In the genomic region with DNA sequence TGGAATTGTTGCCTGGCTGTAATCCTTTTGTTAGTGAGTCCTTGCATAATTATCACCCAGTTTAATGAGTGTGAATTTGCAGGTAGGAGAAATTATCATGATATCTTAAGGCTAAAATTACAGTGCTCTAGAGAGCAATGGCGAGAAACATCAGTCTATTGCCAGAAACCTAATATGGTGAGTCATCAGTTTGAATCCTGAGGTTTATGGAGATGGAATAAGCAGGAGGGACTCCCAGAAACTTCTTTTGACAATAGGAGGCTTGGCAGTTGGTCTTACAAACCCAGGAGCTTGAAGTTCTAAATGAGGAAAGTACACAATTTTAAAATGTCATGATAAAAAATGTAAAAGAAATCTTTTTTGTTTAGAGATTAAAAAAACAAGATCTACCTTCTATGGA, we compare ENCODE assay signal across 22 cellular contexts. TPM values are rescaled to one million over a fixed set of nuclear protein-coding genes. Genes with fewer than 3 reads are reported as not detected.
DNase-seq lines count a peak whose midpoint lies in the region; ATAC-seq, FAIRE-seq and TF ChIP-seq lines count a peak whose summit lies in the region.
"Had no signal": no experiment of that assay in that cellular context is flagged by ENCODE, and none has a peak within 500 bp of the region (broad histone marks: within the 10 kb centered on the region; RNA-seq: fewer than 3 reads in every experiment).

No MANE protein-coding gene starts in this region.

- in situ Hi-C loops in IMR-90 (cut with MboI; ENCODE audit: low sequenced_read_pairs) = no loop called here
- in situ Hi-C loops in K562 (cut with MboI) = no loop called here

- H3K56ac ChIP-seq in IMR-90 (ENCODE audit: extremely low read depth, insufficient read depth, low read length) = no peak overlapping the region

- H3K4me1 ChIP-seq in IMR-90 (ENCODE audit: control insufficient read depth, insufficient read depth, low read length) (no peaks in the 10 kb centered on the region), K562 (replicated peaks in 1 of 2; ENCODE audit: control insufficient read depth in 2 of 2, insufficient read depth in 2 of 2, low read length in 2 of 2) (no peaks in the 10 kb centered on the region; a peak in 1 of 5 replicates), neuronal stem cell (ENCODE audit: control insufficient read depth in 2 of 2, insufficient read depth in 1 of 2, low read depth in 1 of 2, low read length in 2 of 2) (no peaks in the 10 kb centered on the region)
- H3K4me1 ChIP-seq: left lung, upper lobe of left lung had no signal

- no peak overlapping the region for H3K23ac ChIP-seq in IMR-90 (ENCODE audit: low read depth, low read length)
- H3K23ac ChIP-seq in neuronal stem cell (ENCODE audit: low read depth, low read length, poor library complexity) = no peak overlapping the region

- H3K79me1 ChIP-seq in IMR-90 (ENCODE audit: low read depth in 1 of 2, low read length in 2 of 2) (no peaks in the 10 kb centered on the region), neuronal stem cell (ENCODE audit: low read depth, low read length) (no peaks in the 10 kb centered on the region)

- no peaks in the 10 kb centered on the region for H3K9me3 Mint-ChIP-seq in activated T-cell treated with anti-CD3 and anti-CD28 coated beads, Interleukin-2, amount 50 U/mL, for 4 hours

- intact Hi-C loops in IMR-90 (cut with micrococcal nuclease) (no loop called here), K562 (cut with micrococcal nuclease) (no loop called here)

- BruUV-seq in IMR-90 (replicated peaks; lab: Mats Ljungman, UMichigan) (no TSS peak), K562 (replicated peaks; lab: Mats Ljungman, UMichigan) (no TSS peak)

- no peaks in the 10 kb centered on the region for H4K20me1 ChIP-seq in IMR-90 (ENCODE audit: insufficient read depth, low read length)
- H4K20me1 ChIP-seq in K562 (replicated peaks; ENCODE audit: control insufficient read depth, insufficient read depth, low read length) = no peaks in the 10 kb centered on the region

- H3K4me3 ChIP-seq in IMR-90 (ENCODE audit: insufficient read depth, low read depth, low read length) (no peak overlapping the region), K562 (no peak overlapping the region), neuronal stem cell (ENCODE audit: low read length in 2 of 2) (no peak overlapping the region)
- H3K4me3 ChIP-seq: left lung, mucosa of descending colon, upper lobe of left lung had no signal

- H3K18ac ChIP-seq in IMR-90 (ENCODE audit: low read depth, low read length) (no peak overlapping the region), neuronal stem cell (ENCODE audit: low read length) (no peak overlapping the region)

- H2AK5ac ChIP-seq in IMR-90 (ENCODE audit: low read depth, low read length) (no peak overlapping the region), neuronal stem cell (ENCODE audit: low read depth, low read length) (no peak overlapping the region)

- no peaks in the 10 kb centered on the region for H3K27me3 Mint-ChIP-seq in activated T-cell treated with anti-CD3 and anti-CD28 coated beads, Interleukin-2, amount 50 U/mL, for 4 hours (ENCODE audit: low read depth)

- no peak overlapping the region for H4K91ac ChIP-seq in IMR-90 (ENCODE audit: insufficient read depth, low read depth, low read length)
- no peak overlapping the region for H4K91ac ChIP-seq in neuronal stem cell (ENCODE audit: low read depth, low read length, poor library complexity)

- no peak overlapping the region for H3K4ac ChIP-seq in IMR-90 (ENCODE audit: low read depth, low read length)
- no peak overlapping the region for H3K4ac ChIP-seq in neuronal stem cell (ENCODE audit: low read length)

- no peaks in the 10 kb centered on the region for H3K79me2 ChIP-seq in K562 (ENCODE audit: control insufficient read depth, insufficient read depth, low read length)

- no peak overlapping the region for H4K8ac ChIP-seq in IMR-90 (ENCODE audit: low read depth in 2 of 2, low read length in 2 of 2)
- H4K8ac ChIP-seq in neuronal stem cell (ENCODE audit: low read depth, low read length) = no peak overlapping the region

- TF ChIP-seq EP300 in K562 (IDR thresholded peaks at IDR 0.05; ENCODE audit: low read length) = no peak

- H2AFZ ChIP-seq in IMR-90 (replicated peaks; ENCODE audit: low read length, poor library complexity) = no peak overlapping the region
- no peak overlapping the region for H2AFZ ChIP-seq in K562 (ENCODE audit: low read depth, low read length)
- H2AFZ ChIP-seq in neuronal stem cell (ENCODE audit: low read length) = no peak overlapping the region

- TF ChIP-seq CTCF in IMR-90 (conservative IDR thresholded peaks at IDR 0.05; ENCODE audit: low read depth, low read length) (no peak), K562 (IDR thresholded peaks at IDR 0.05 in 2 of 3, conservative IDR thresholded peaks at IDR 0.05 in 1 of 3; ENCODE audit: insufficient read depth in 2 of 3, low read depth in 1 of 3, low read length in 3 of 3) (no peak)

- H3K4me2 ChIP-seq in IMR-90 (ENCODE audit: low read depth, low read length) = no peak overlapping the region
- H3K4me2 ChIP-seq in K562 (ENCODE audit: insufficient read depth, low read length) = no peak overlapping the region
- H3K4me2 ChIP-seq in neuronal stem cell (ENCODE audit: insufficient read depth, low read length, poor library complexity, severe bottlenecking) = no peak overlapping the region

- H2BK20ac ChIP-seq in IMR-90 (ENCODE audit: low read depth, low read length) = no peak overlapping the region

- POLR2A ChIA-PET in IMR-90 (lab: Charles Lee; ENCODE audit: unreplicated experiment) (no interaction called here), K562 (lab: Yijun Ruan, JAX) (interaction anchor here (1.0 kb wide), 1 partner anchor 31 kb away, joined by 4 read pairs; a partner anchor contains a TSS)

- no peak overlapping the region for H3K9ac ChIP-seq in IMR-90 (ENCODE audit: low read depth, low read length)
- no peak overlapping the region for H3K9ac ChIP-seq in K562 (ENCODE audit: insufficient read depth in 1 of 2, low read depth in 2 of 2, low read length in 2 of 2)
- H3K9ac ChIP-seq in neuronal stem cell (ENCODE audit: low read depth, low read length, poor library complexity) = no peak overlapping the region

- WGBS in IMR-90 (ENCODE audit: extremely low coverage in 2 of 2, insufficient read length in 1 of 2), 2 experiments = no CpG with 5 or more reads among the region's 1 CpG
- WGBS in K562 (ENCODE audit: insufficient coverage, low coverage, missing lambda C conversion rate) = 15% methylated on average over 1 of the region's 1 CpG
- WGBS in neuronal stem cell (ENCODE audit: extremely low coverage in 2 of 2, insufficient read length in 2 of 2, insufficient replicate concordance in 1 of 2), 2 donors = no CpG with 5 or more reads among the region's 1 CpG

- H2BK120ac ChIP-seq in IMR-90 (ENCODE audit: low read depth, low read length) (no peak overlapping the region), neuronal stem cell (ENCODE audit: low read depth, low read length) (no peak overlapping the region)

- dilution Hi-C loops in IMR-90 (cut with HindIII; ENCODE audit: low sequenced_read_pairs, unreplicated experiment) = no loop called here

- H2BK15ac ChIP-seq in IMR-90 (ENCODE audit: low read depth, low read length) = no peak overlapping the region
- H2BK15ac ChIP-seq in neuronal stem cell (ENCODE audit: low read length) = no peak overlapping the region

- CTCF ChIA-PET in IMR-90 (lab: Yijun Ruan, JAX) (interaction anchor here (0.6 kb wide), 1 partner anchor 643 kb away, joined by 3 read pairs; no protein-coding TSS in a partner anchor), K562 (lab: Yijun Ruan, JAX; ENCODE audit: low intra/inter-chr PET ratio) (no interaction called here)

- no peaks in the 10 kb centered on the region for H3K36me3 ChIP-seq in IMR-90 (ENCODE audit: control insufficient read depth, insufficient read depth, low read length)
- no peaks in the 10 kb centered on the region for H3K36me3 ChIP-seq in K562 (ENCODE audit: control insufficient read depth, insufficient read depth, low read length)
- no peaks in the 10 kb centered on the region for H3K36me3 ChIP-seq in neuronal stem cell (replicated peaks in 1 of 2; ENCODE audit: control insufficient read depth in 2 of 2, insufficient read depth in 2 of 2, low read length in 2 of 2)
- H3K36me3 ChIP-seq: left lung, upper lobe of left lung had no signal

- H3K14ac ChIP-seq in IMR-90 (replicated peaks; ENCODE audit: low read depth, low read length) (no peak overlapping the region), neuronal stem cell (ENCODE audit: low read length) (no peak overlapping the region)

- H2BK12ac ChIP-seq in neuronal stem cell (ENCODE audit: low read length) = no peak overlapping the region

- no peaks in the 10 kb centered on the region for H3K27me3 ChIP-seq in IMR-90 (ENCODE audit: control insufficient read depth, insufficient read depth, low read length)
- no peaks in the 10 kb centered on the region for H3K27me3 ChIP-seq in K562 (ENCODE audit: control insufficient read depth in 2 of 2, insufficient read depth in 2 of 2, low read length in 2 of 2)
- no peaks in the 10 kb centered on the region for H3K27me3 ChIP-seq in neuronal stem cell (ENCODE audit: control insufficient read depth in 3 of 3, insufficient read depth in 3 of 3, low read depth in 1 of 3, low read length in 3 of 3)
- H3K27me3 ChIP-seq: left lung, upper lobe of left lung had no signal

- TF ChIP-seq POLR2A in IMR-90 (IDR thresholded peaks at IDR 0.05; ENCODE audit: low read depth, low read length) = no peak
- no peak for TF ChIP-seq POLR2A in K562 (conservative IDR thresholded peaks at IDR 0.05)
- TF ChIP-seq POLR2A in erythroblast (IDR thresholded peaks at IDR 0.05; ENCODE audit: low read length) = no peak

- FAIRE-seq in K562 (lab: Jason Lieb, UNC) = no peak
- FAIRE-seq: GM12891 had no signal

- no peak overlapping the region for H3K27ac ChIP-seq in IMR-90 (ENCODE audit: insufficient read depth, low read length)
- H3K27ac ChIP-seq in K562 (ENCODE audit: extremely low read depth, low read depth, low read length) = no peak overlapping the region
- H3K27ac ChIP-seq in neuronal stem cell (replicated peaks; ENCODE audit: low read length) = no peak overlapping the region
- H3K27ac ChIP-seq: left lung, upper lobe of left lung had no signal

- H4K5ac ChIP-seq in IMR-90 (ENCODE audit: low read depth, low read length) = no peak overlapping the region

- no peaks in the 10 kb centered on the region for H3K36me3 Mint-ChIP-seq in activated T-cell treated with anti-CD3 and anti-CD28 coated beads, Interleukin-2, amount 50 U/mL, for 4 hours (ENCODE audit: insufficient read depth)

- no peaks in the 10 kb centered on the region for H3K9me3 ChIP-seq in IMR-90 (ENCODE audit: control insufficient read depth, insufficient read depth, low read length)
- H3K9me3 ChIP-seq in K562 (replicated peaks; ENCODE audit: control insufficient read depth, insufficient read depth, low read depth, low read length) = 0 out of 2 replicates have a peak, but pooled peaks cover 3% of the 10 kb centered on the region
- peaks cover 0 to 1% of the 10 kb centered on the region in 2 donors for H3K9me3 ChIP-seq in neuronal stem cell (replicated peaks in 1 of 2; ENCODE audit: control insufficient read depth in 2 of 2, insufficient read depth in 1 of 2, low read depth in 1 of 2, low read length in 2 of 2)
- H3K9me3 ChIP-seq: left lung, mucosa of descending colon, upper lobe of left lung had no signal

- TF ChIP-seq RAD21 in IMR-90 (IDR thresholded peaks at IDR 0.05; ENCODE audit: low read length) = no peak
- TF ChIP-seq RAD21 in K562 (CRISPR knock-in tag; conservative IDR thresholded peaks at IDR 0.05 in 1 of 2, IDR thresholded peaks at IDR 0.05 in 1 of 2) = no peak

- H3K4me3 Mint-ChIP-seq in activated T-cell treated with anti-CD3 and anti-CD28 coated beads, Interleukin-2, amount 50 U/mL, for 4 hours = no peak overlapping the region

- H3K4me1 Mint-ChIP-seq in activated T-cell treated with anti-CD3 and anti-CD28 coated beads, Interleukin-2, amount 50 U/mL, for 4 hours (ENCODE audit: low read depth) = no peaks in the 10 kb centered on the region

- ATAC-seq in IMR-90 (ENCODE audit: low read depth) (peak; percentile 56; the same call in 1 of the 2 replicates), K562 (peak; percentile 45; the same call in 1 of the 3 replicates)
- no peak for ATAC-seq in activated T-cell treated with anti-CD3 and anti-CD28 coated beads, Interleukin-2, amount 50 U/mL, for 4 hours
- ATAC-seq: left lung; mucosa of descending colon; stimulated activated naive CD8-positive, alpha-beta T cell treated with anti-CD3 and anti-CD28 coated beads, Interleukin-15, Interleukin-2, amounts not matched to agents 100 U/mL and 50 U/mL, for 24 hours had no signal

- H2BK5ac ChIP-seq in IMR-90 (ENCODE audit: low read depth, low read length, poor library complexity, severe bottlenecking) = no peak overlapping the region
- no peak overlapping the region for H2BK5ac ChIP-seq in neuronal stem cell (ENCODE audit: low read length)

- H2AK9ac ChIP-seq in IMR-90 (replicated peaks; ENCODE audit: low read depth, low read length, poor library complexity) = no peak overlapping the region

- DNase-seq in COR-L47 (lab: John Stamatoyannopoulos, UW) (peak; percentile 2), IMR-90 (peak; percentile 71), K562 (ENCODE audit: extremely low read depth in 1 of 4, low spot score in 3 of 4) (no peak), iris pigment epithelial cell (ENCODE audit: low read depth) (peak; percentile 47), neuronal stem cell (ENCODE audit: low spot score) (no peak), COLO668 (lab: John Stamatoyannopoulos, UW; ENCODE audit: unreplicated experiment) (no peak), erythroblast (lab: John Stamatoyannopoulos, UW) (no peak)
- no peak for DNase-seq in activated T-cell treated with anti-CD3 and anti-CD28 coated beads, Interleukin-2, amount 50 U/mL, for 4 hours
- DNase-seq: activated CD4-positive, alpha-beta T cell treated with anti-CD3 and anti-CD28 coated beads for 48 hours; AML-193; amniotic stem cell; Calu3; cortex of kidney; GDM1; left lung; mucosa of descending colon; NCI-H1930; RPMI8226; stimulated activated CD4-positive, alpha-beta T cell treated with anti-CD3 and anti-CD28 coated beads, Interleukin-15, amount 100 ng/mL, for 24 hours; stimulated activated naive CD8-positive, alpha-beta T cell treated with anti-CD3 and anti-CD28 coated beads, Interleukin-15, Interleukin-2, amounts not matched to agents 100 U/mL and 50 U/mL, for 24 hours; upper lobe of left lung had no signal

- no peaks in the 10 kb centered on the region for H3K9me1 ChIP-seq in IMR-90 (ENCODE audit: insufficient read depth, low read length)
- no peaks in the 10 kb centered on the region for H3K9me1 ChIP-seq in K562 (ENCODE audit: control insufficient read depth, insufficient read depth, low read length)

RNA-seq across cellular contexts. Expression of a gene that starts 31.5 kb away (rescaled TPM):
- total RNA-seq in IMR-90 (2012; rRNA removed) = 12.2 and 14.0 TPM in 2 replicates
- polyA plus RNA-seq in IMR-90 (2012; rRNA removed) = 10.9 and 11.1 TPM in 2 replicates
- 9.5 and 10.5 TPM in 2 replicates for polyA plus RNA-seq in IMR-90 (2012; cell fraction: cytosol; rRNA removed)
- polyA plus RNA-seq in IMR-90 (2012; cell fraction: nucleus; rRNA removed; ENCODE audit: low replicate concordance) = 3.7 and 4.2 TPM in 2 replicates
- 40.5 and 42.6 TPM in 2 replicates for total RNA-seq in K562 (2011; cell fraction: chromatin; rRNA removed; ENCODE audit: low replicate concordance)
- 19.3 and 19.5 TPM in 2 replicates for total RNA-seq in K562 (2011; cell fraction: nucleolus; rRNA removed)
- total RNA-seq in K562 (2011; cell fraction: nucleoplasm; rRNA removed) = 30.1 and 58.6 TPM in 2 replicates
- 34.0 and 41.1 TPM in 2 replicates for total RNA-seq in K562 (2014; rRNA removed)
- 25.9 and 36.2 TPM in 2 replicates for total RNA-seq in K562 (2014; rRNA removed; fragmentation: Illumina TruSeq; extraction: Trizol)
- total RNA-seq in K562 (2015; rRNA removed; fragmentation: Illumina TruSeq; extraction: Trizol) = 25.2 and 26.4 TPM in 2 replicates
- total RNA-seq in K562 (2021) = 29.5 and 31.4 TPM in 2 replicates
- polyA plus RNA-seq in K562 (2011; rRNA removed) = 25.9 and 26.6 TPM in 2 replicates
- 34.4 and 35.1 TPM in 2 replicates for polyA plus RNA-seq in K562 (2011; cell fraction: cytosol; rRNA removed)
- polyA plus RNA-seq in K562 (2011; cell fraction: nucleus; rRNA removed) = 9.0 and 12.8 TPM in 2 replicates
- 29.0 and 43.4 TPM in 2 replicates for polyA plus RNA-seq in K562 (2012)
- polyA plus RNA-seq in K562 (2014; fragmentation: Illumina TruSeq; extraction: Trizol) = 24.1 and 32.1 TPM in 2 replicates
- 10 to 100 TPM; 20.5 to 24.9 TPM for polyA plus RNA-seq in K562 (2014; fragmentation: Nextera tagmentation; extraction: Ambion mirVana)
- 38.2 and 38.6 TPM in 2 replicates for polyA plus RNA-seq in K562 (2014; rRNA removed)
- polyA minus RNA-seq in K562 (2011; rRNA and poly(A)+ RNA removed) = 15.8 and 23.3 TPM in 2 replicates
- polyA minus RNA-seq in K562 (2011; cell fraction: cytosol; rRNA and poly(A)+ RNA removed) = 5.2 and 10.3 TPM in 2 replicates
- 12.8 and 14.1 TPM in 2 replicates for polyA minus RNA-seq in K562 (2011; cell fraction: nucleus; rRNA and poly(A)+ RNA removed)
- polyA plus RNA-seq in neuronal stem cell (2013, experiment 1 of 2) = 8.9 TPM
- polyA plus RNA-seq in neuronal stem cell (2013, experiment 2 of 2) = 8.8 TPM
- 1 to 10 TPM; 6.9 to 9.9 (median 8.7) TPM for total RNA-seq in activated T-cell treated with anti-CD3 and anti-CD28 coated beads, Interleukin-2, amount 50 U/mL, for 4 hours

Comparison
In these comparisons a context has a peak if more than half of its experiments do, and no peak if none do; other contexts are left out.
1. DNase-seq: peak in COR-L47 (single experiment), IMR-90 (single experiment) and iris pigment epithelial cell (single experiment); none in K562 (0 of 4), neuronal stem cell (single experiment), activated T-cell treated with anti-CD3 and anti-CD28 coated beads, Interleukin-2, amount 50 U/mL, for 4 hours (single experiment), COLO668 (single experiment) and erythroblast (0 of 2).
2. ATAC-seq: peak in IMR-90 (single experiment) and K562 (single experiment); none in activated T-cell treated with anti-CD3 and anti-CD28 coated beads, Interleukin-2, amount 50 U/mL, for 4 hours (0 of 2).